In genomic region chr5:131716650-131717049, GRCh38 we compare ENCODE assay signal across 10 cellular contexts.
"Had no signal": no experiment of that assay in that cellular context is flagged by ENCODE, and none has a peak within 500 bp of the region (broad histone marks: within the 10 kb centered on the region; RNA-seq: fewer than 3 reads in every experiment).

No MANE protein-coding gene starts in this region.

- H3K4me3 ChIP-seq: GM23248, GM23338, HAP-1 had no signal

- H3K4me2 ChIP-seq: GM23338 had no signal

- DNase-seq: GM23248, GOT3, H7, H9, HCEC 1CT, HFFc6 had no signal

- H2AFZ ChIP-seq: GM23248, GM23338 had no signal

- ATAC-seq: GM23338, HCT116 had no signal

- H3K9ac ChIP-seq: GM23248 had no signal

- H3K27ac ChIP-seq: GM23248 had no signal

- H3K9me3 ChIP-seq: HAP-1 had no signal

- FAIRE-seq: H1 had no signal

- H3K4me1 ChIP-seq: HAP-1 had no signal
